8 cellular contexts compared by ENCODE assay signal in the genomic region with DNA sequence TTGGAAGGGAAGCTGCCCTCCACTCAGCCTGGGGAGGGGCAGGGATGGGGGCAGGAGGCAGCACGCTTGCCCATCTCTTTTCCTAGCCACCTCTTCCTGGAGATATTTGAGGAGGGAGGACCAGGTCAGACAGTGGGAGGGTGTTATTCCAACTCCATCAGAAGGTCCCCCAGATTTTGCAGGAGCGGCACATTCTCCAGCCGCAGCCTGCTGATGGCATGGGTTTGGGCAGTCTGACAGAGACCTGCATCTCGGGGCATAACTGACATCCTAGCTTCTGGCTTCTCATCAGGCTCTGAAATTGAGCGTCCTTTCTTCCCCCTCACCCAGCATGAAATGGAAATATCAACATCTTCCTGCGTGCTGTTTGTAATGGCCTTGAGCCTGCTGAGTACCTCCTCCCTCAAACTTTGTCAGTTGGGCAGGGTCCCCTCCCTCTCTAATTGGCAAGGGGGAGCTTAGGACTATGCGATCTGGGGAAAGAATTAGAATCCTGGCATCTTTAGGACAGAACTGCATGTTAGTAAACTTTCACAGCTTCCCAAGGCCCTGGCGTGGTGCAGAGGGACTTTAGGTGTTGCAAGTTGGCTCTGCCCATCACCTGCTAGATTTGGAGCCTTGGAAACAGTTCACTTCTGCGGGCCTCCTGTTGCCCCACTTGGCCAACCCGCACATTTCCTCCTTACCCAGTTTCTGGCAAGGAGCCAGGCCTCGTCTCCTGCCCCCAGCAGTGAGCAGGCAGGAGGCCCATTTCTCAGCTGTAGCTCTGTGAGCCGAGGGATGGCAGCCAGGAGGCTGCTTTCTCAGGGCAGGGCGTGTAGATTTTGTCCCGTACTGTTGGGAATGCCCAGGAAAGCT. TPM values are rescaled to one million over a fixed set of nuclear protein-coding genes. Genes with fewer than 3 reads are reported as not detected.
DNase-seq lines count a peak whose midpoint lies in the region; ATAC-seq and TF ChIP-seq lines count a peak whose summit lies in the region.

No MANE protein-coding gene starts in this region.

- intact Hi-C loops in spleen (cut with DNase I; ENCODE audit: low total_unique reads) = no loop called here

- peaks cover 0 to 44% (median 13%) of the 10 kb centered on the region in 7 donors for H3K27me3 ChIP-seq in spleen (replicated peaks in 1 of 7)

- TF ChIP-seq CTCF in spleen (IDR thresholded peaks at IDR 0.05 in 8 of 11, conservative IDR thresholded peaks at IDR 0.05 in 3 of 11) = peak in 1 of 11 experiments; percentile 7

- WGBS in spleen, 5 donors = 20 to 32% (median 27%) methylated on average over 13 to 14 of the region's 14 CpGs

- H3K27ac ChIP-seq in spleen = peak overlapping the region in 7 of 8 donors; percentile 34 to 84 (median 74)

- no peak for TF ChIP-seq POLR2A in spleen (IDR thresholded peaks at IDR 0.05)

- DNase-seq in NCI-H2081 (lab: John Stamatoyannopoulos, UW) (peak; percentile 41 to 79), NCI-H2081 treated with DMSO at 0.1 percent for 48 hours (lab: John Stamatoyannopoulos, UW) (no peak), NCI-H69 (lab: John Stamatoyannopoulos, UW) (peak; percentile 78), activated T-helper 1 cell treated with Interleukin-2 at 50 U/mL for 16 hours (ENCODE audit: low read depth) (peak; percentile 54), glomerular visceral epithelial cell (ENCODE audit: extremely low spot score) (peak; percentile 78), spleen (peak; percentile 87), HPDE6-E6E7 (ENCODE audit: extremely low spot score) (no peak)

- peaks cover 33 to 91% (median 72%) of the 10 kb centered on the region in 6 donors for H3K4me1 ChIP-seq in spleen

- no peaks in the 10 kb centered on the region for H3K36me3 ChIP-seq in spleen

- no peak for ATAC-seq in HG02759 (IDR thresholded peaks at IDR 0.05; ENCODE audit: unreplicated experiment)

- no peaks in the 10 kb centered on the region for H3K9me3 ChIP-seq in spleen

- peak overlapping the region in 4 of 8 donors; percentile 2 to 82 (median 74) for H3K4me3 ChIP-seq in spleen

RNA-seq across cellular contexts. Expression of a gene that starts 2.2 kb away (rescaled TPM):
- total RNA-seq in spleen = 100 to 1,000 TPM in 2 of 7 donors, 10 to 100 TPM in 5; 58.5 to 150 (median 87.6) TPM
- polyA plus RNA-seq in spleen = 100 to 1,000 TPM in 2 of 3 donors, 10 to 100 TPM in 1; 97.5 to 148 (median 108) TPM

RNA-seq across cellular contexts. Expression of a gene that starts 58.1 kb away (rescaled TPM):
- 1 to 10 TPM; 2.5 to 6.8 (median 5.2) TPM for total RNA-seq in spleen
- polyA plus RNA-seq in spleen = 1 to 10 TPM in 2 of 3 donors, under 1 TPM in 1; 0.86 to 2.0 (median 1.7) TPM

Comparison
In these comparisons a context has a peak if more than half of its experiments do, and no peak if none do; other contexts are left out.
1. DNase-seq: peak in NCI-H2081 (2 of 2), NCI-H69 (single experiment), activated T-helper 1 cell treated with Interleukin-2 at 50 U/mL for 16 hours (single experiment), glomerular visceral epithelial cell (single experiment) and spleen (single experiment); none in NCI-H2081 treated with DMSO at 0.1 percent for 48 hours (single experiment) and HPDE6-E6E7 (single experiment).